ENCODE assay signal across 21 cellular contexts in the genomic region with DNA sequence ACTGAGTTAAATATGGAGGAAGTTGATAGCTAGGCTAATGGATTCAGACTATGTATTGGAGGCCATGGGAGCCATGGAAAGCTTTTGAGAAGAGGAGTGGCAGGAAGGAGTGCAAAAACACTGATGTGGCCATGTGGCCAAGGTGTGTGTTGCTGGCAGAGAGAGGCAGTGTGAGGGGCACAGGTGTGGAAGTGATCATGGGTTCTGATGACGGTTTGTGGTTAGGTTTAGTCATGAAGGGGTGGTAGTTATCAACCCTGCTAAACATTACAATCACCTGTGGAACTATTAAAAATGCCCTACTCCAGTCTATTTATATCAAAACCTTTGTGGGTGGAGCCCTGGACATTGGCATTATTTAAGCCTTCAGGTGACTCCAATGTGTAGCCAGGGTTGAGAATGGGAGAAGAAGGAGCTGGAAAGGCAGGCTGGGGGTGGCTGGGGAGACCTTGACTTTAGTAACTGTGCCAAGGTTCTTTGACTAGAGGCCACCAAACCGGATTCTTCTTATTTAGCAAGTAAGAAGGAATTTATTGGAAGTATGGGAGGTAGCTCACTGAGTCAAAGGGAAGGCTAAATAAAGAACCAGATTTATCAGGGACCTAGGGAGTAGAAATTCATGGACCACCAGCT. TPM values are rescaled to one million over a fixed set of nuclear protein-coding genes. Genes with fewer than 3 reads are reported as not detected.
DNase-seq lines count a peak whose midpoint lies in the region; ATAC-seq, FAIRE-seq and TF ChIP-seq lines count a peak whose summit lies in the region.
"Had no signal": no experiment of that assay in that cellular context is flagged by ENCODE, and none has a peak within 500 bp of the region (broad histone marks: within the 10 kb centered on the region; RNA-seq: fewer than 3 reads in every experiment).

No MANE protein-coding gene starts in this region.

- H3K4me1 ChIP-seq in PC-3 (ENCODE audit: insufficient read depth, low read length) (peaks cover 48% of the 10 kb centered on the region), mammary epithelial cell (ENCODE audit: insufficient read depth, low read length) (peaks cover 29% of the 10 kb centered on the region), esophagus muscularis mucosa (no peaks in the 10 kb centered on the region)
- H3K4me1 ChIP-seq: BE2C had no signal

- no peak for TF ChIP-seq CTCF in PC-3 (conservative IDR thresholded peaks at IDR 0.05; ENCODE audit: low read depth, low read length)
- no peak for TF ChIP-seq CTCF in mammary epithelial cell (conservative IDR thresholded peaks at IDR 0.05 in 1 of 2, IDR thresholded peaks at IDR 0.05 in 1 of 2; ENCODE audit: extremely low read depth in 1 of 2, insufficient read depth in 1 of 2, low read depth in 1 of 2, low read length in 2 of 2)
- no peak for TF ChIP-seq CTCF in esophagus muscularis mucosa (IDR thresholded peaks at IDR 0.05)

- no peak overlapping the region for H3K4me3 Mint-ChIP-seq in T-cell
- H3K4me3 Mint-ChIP-seq: CD4-positive, alpha-beta memory T cell; H9 had no signal

- H3K9ac ChIP-seq in PC-3 (ENCODE audit: low read length): peak overlapping the region; percentile 89
- peak overlapping the region; percentile 36 for H3K9ac ChIP-seq in mammary epithelial cell (ENCODE audit: insufficient read depth, low read length)

- WGBS in mammary epithelial cell (ENCODE audit: low coverage, missing lambda C conversion rate): 21% methylated on average over 2 of the region's 2 CpGs
- WGBS in esophagus muscularis mucosa: 82% methylated on average over 2 of the region's 2 CpGs

- H3K4me2 ChIP-seq in PC-3 (ENCODE audit: low read length) (peak overlapping the region; percentile 86), mammary epithelial cell (ENCODE audit: insufficient read depth, low read depth, low read length) (peak overlapping the region; percentile 49)

- H3K27me3 Mint-ChIP-seq in T-cell: peaks cover 0 to 2% of the 10 kb centered on the region in 2 donors
- H3K27me3 Mint-ChIP-seq: CD4-positive, alpha-beta memory T cell had no signal

- TF ChIP-seq POLR2A in esophagus muscularis mucosa (IDR thresholded peaks at IDR 0.05; ENCODE audit: low read depth): no peak
- TF ChIP-seq POLR2A in GM12892 (IDR thresholded peaks at IDR 0.05; ENCODE audit: low read depth, low read length): no peak

- H3K27ac ChIP-seq in PC-3 (ENCODE audit: low read length): peak overlapping the region; percentile 99
- H3K27ac ChIP-seq in mammary epithelial cell (ENCODE audit: insufficient read depth, low read depth, low read length): peak overlapping the region; percentile 65
- H3K27ac ChIP-seq in esophagus muscularis mucosa (replicated peaks in 1 of 4): no peak overlapping the region
- H3K27ac ChIP-seq: C4-2B had no signal

- no peaks in the 10 kb centered on the region for H3K36me3 Mint-ChIP-seq in T-cell
- H3K36me3 Mint-ChIP-seq: CD4-positive, alpha-beta memory T cell had no signal

- peaks cover 11% of the 10 kb centered on the region for H3F3A ChIP-seq in PC-3 (ENCODE audit: low read length, unreplicated experiment)

- in situ Hi-C loops in mammary epithelial cell (cut with MboI; ENCODE audit: low sequenced_read_pairs in 2 of 2): no loop called here

- POLR2A ChIA-PET in PC-3 (lab: Charles Lee; ENCODE audit: unreplicated experiment): interaction anchor here (0.6 to 0.8 kb wide), 4 partner anchors 9 to 89 kb away, joined by 3 to 4 read pairs (median 4); partner anchors contain the start of gene GPR39
- POLR2A ChIA-PET in T-cell (lab: Charles Lee): no interaction called here

- H3K36me3 ChIP-seq in PC-3 (ENCODE audit: low read depth, low read length): peaks cover 36% of the 10 kb centered on the region
- H3K36me3 ChIP-seq in mammary epithelial cell (ENCODE audit: insufficient read depth, low read length): no peaks in the 10 kb centered on the region
- H3K36me3 ChIP-seq in esophagus muscularis mucosa: no peaks in the 10 kb centered on the region
- H3K36me3 ChIP-seq: BE2C had no signal

- intact Hi-C loops in PC-3 (cut with micrococcal nuclease): loop anchor here (1.0 kb wide), 2 partner anchors 8 to 14 kb away; partner anchors contain the start of gene GPR39
- intact Hi-C loops in mammary epithelial cell (cut with micrococcal nuclease): loop anchor here (2.0 kb wide), 1 partner anchor 13 kb away; the partner anchor contains the start of gene GPR39
- intact Hi-C loops in esophagus muscularis mucosa (cut with DNase I): no loop called here

- BruUV-seq in PC-3 (replicated peaks; lab: Mats Ljungman, UMichigan): TSS peak; percentile 75
- TSS peak; percentile 70 for BruUV-seq in mammary epithelial cell (replicated peaks; lab: Mats Ljungman, UMichigan)

- H3K4me3 ChIP-seq in PC-3 (ENCODE audit: low read length) (peak overlapping the region; percentile 58), mammary epithelial cell (replicated peaks in 1 of 3; ENCODE audit: insufficient read depth in 1 of 3, low read depth in 2 of 3, low read length in 3 of 3) (no peak overlapping the region), esophagus muscularis mucosa (no peak overlapping the region)
- H3K4me3 ChIP-seq: A549 had no signal

- H3K9me3 ChIP-seq in PC-3 (ENCODE audit: low read length) (no peaks in the 10 kb centered on the region), mammary epithelial cell (replicated peaks; ENCODE audit: insufficient read depth, low read length) (no peaks in the 10 kb centered on the region), esophagus muscularis mucosa (no peaks in the 10 kb centered on the region)
- H3K9me3 ChIP-seq: BE2C had no signal

- peak; percentile 95 for DNase-seq in PC-3
- peak; percentile 93 for DNase-seq in mammary epithelial cell
- DNase-seq in esophagus muscularis mucosa (ENCODE audit: extremely low spot score): peak; percentile 75
- DNase-seq in GM12892 (ENCODE audit: insufficient read length): no peak
- no peak for DNase-seq in T-cell
- no peak for DNase-seq in NCI-H1417 treated with DMSO at 0.1 percent for 48 hours (lab: John Stamatoyannopoulos, UW)
- DNase-seq: BE2C; CD4-positive, alpha-beta memory T cell; DMS153; DMS79 treated with DMSO at 0.1 percent for 48 hours; EL; GOT3; H9 had no signal

- peaks cover 7 to 14% (median 9%) of the 10 kb centered on the region in 3 donors for H3K9me3 Mint-ChIP-seq in T-cell

- no peaks in the 10 kb centered on the region for H3K9me2 ChIP-seq in PC-3 (replicated peaks; ENCODE audit: low read length)

- H3K27me3 ChIP-seq in PC-3 (ENCODE audit: low read length) (no peaks in the 10 kb centered on the region), mammary epithelial cell (ENCODE audit: insufficient read depth, low read length) (no peaks in the 10 kb centered on the region), esophagus muscularis mucosa (no peaks in the 10 kb centered on the region)
- H3K27me3 ChIP-seq: BE2C had no signal

- peak; percentile 69 for ATAC-seq in PC-3
- ATAC-seq in HG02885 (IDR thresholded peaks at IDR 0.05; ENCODE audit: poor library complexity, unreplicated experiment): no peak
- no peak for ATAC-seq in T-cell (replicated peaks in 1 of 4)
- ATAC-seq: HepG2 had no signal

- no peak overlapping the region for H3K27ac Mint-ChIP-seq in T-cell
- H3K27ac Mint-ChIP-seq: CD4-positive, alpha-beta memory T cell; H9 had no signal

- H2AFZ ChIP-seq in PC-3 (ENCODE audit: low read length) (no peak overlapping the region), mammary epithelial cell (ENCODE audit: low read depth, low read length) (no peak overlapping the region)

- dilution Hi-C loops in mammary epithelial cell (cut with HindIII; ENCODE audit: low sequenced_read_pairs): no loop called here

- H4K20me1 ChIP-seq in PC-3 (ENCODE audit: low read length): no peaks in the 10 kb centered on the region
- H4K20me1 ChIP-seq in mammary epithelial cell (ENCODE audit: insufficient read depth, low read length): no peaks in the 10 kb centered on the region

- CTCF ChIA-PET in PC-3 (lab: Charles Lee): interaction anchor here (0.5 to 0.9 kb wide), 3 partner anchors 8 to 19 kb away, joined by 3 to 12 read pairs (median 3); no protein-coding TSS in a partner anchor
- CTCF ChIA-PET in mammary epithelial cell (lab: Charles Lee; ENCODE audit: low non-redundant PET): interaction anchor here (0.5 to 1.0 kb wide), 2 partner anchors 78 to 81 kb away, joined by 3 to 4 read pairs; no protein-coding TSS in a partner anchor
- CTCF ChIA-PET in T-cell (lab: Charles Lee): no interaction called here

- H3K4me1 Mint-ChIP-seq in T-cell: no peaks in the 10 kb centered on the region
- H3K4me1 Mint-ChIP-seq: CD4-positive, alpha-beta memory T cell; H9 had no signal

- H3K79me2 ChIP-seq in PC-3 (ENCODE audit: low read length): peaks cover 82% of the 10 kb centered on the region
- H3K79me2 ChIP-seq in mammary epithelial cell (ENCODE audit: insufficient read depth, low read length): peaks cover 22% of the 10 kb centered on the region

- no peak for TF ChIP-seq EP300 in esophagus muscularis mucosa (IDR thresholded peaks at IDR 0.05)

- FAIRE-seq in GM12892 (lab: Jason Lieb, UNC): no peak
- FAIRE-seq: A549, D721Med, G401.6, GM12891, HepG2, HTR-8/SVneo had no signal

RNA-seq across cellular contexts. Expression of gene GPR39, which starts 13.5 kb away (rescaled TPM):
- total RNA-seq in PC-3 (2014; rRNA removed): 34.8 and 43.2 TPM in 2 replicates
- 10 to 100 TPM in 1 of 2 donors, 1 to 10 TPM in 1; 5.7 to 10.3 TPM for total RNA-seq in mammary epithelial cell
- polyA plus RNA-seq in mammary epithelial cell: 15.6 TPM
- polyA minus RNA-seq in mammary epithelial cell: 23.3 TPM
- 1 to 10 TPM in 1 of 4 donors, under 1 TPM in 1, not detected in 2; 0.13 to 1.3 TPM for total RNA-seq in esophagus muscularis mucosa
- polyA plus RNA-seq in GM12892 (2012; ENCODE audit: missing spikeins): not detected
- total RNA-seq in T-cell: not detected
- total RNA-seq: CD4-positive, alpha-beta memory T cell had no signal
- polyA plus RNA-seq: CD4-positive, alpha-beta memory T cell had no signal

Comparison
In these comparisons a context has a peak if more than half of its experiments do, and no peak if none do; other contexts are left out.
1. DNase-seq: peak in PC-3 (single experiment), mammary epithelial cell (single experiment) and esophagus muscularis mucosa (single experiment); none in GM12892 (single experiment), T-cell (0 of 34) and NCI-H1417 treated with DMSO at 0.1 percent for 48 hours (single experiment).
2. H3K27ac ChIP-seq: peak in PC-3 (single experiment) and mammary epithelial cell (single experiment); none in esophagus muscularis mucosa (0 of 4).
3. CTCF ChIA-PET loops: an anchor here in PC-3 (0.5 to 0.9 kb wide) and mammary epithelial cell (0.5 to 1.0 kb wide); none called in T-cell.